8 cellular contexts compared by ENCODE assay signal in genomic region chr13:50594276-50594970, GRCh38.
DNase-seq lines count a peak whose midpoint lies in the region; ATAC-seq and TF ChIP-seq lines count a peak whose summit lies in the region.

No MANE protein-coding gene starts in this region.

- POLR2A ChIA-PET in Panc1 (lab: Charles Lee): no interaction called here

- H3K9ac ChIP-seq in mesendoderm (ENCODE audit: low read length): no peak overlapping the region

- TF ChIP-seq EP300 in esophagus muscularis mucosa (IDR thresholded peaks at IDR 0.05): no peak

- no peak overlapping the region for H4K5ac ChIP-seq in mesendoderm (ENCODE audit: low read length)

- H3K36me3 Mint-ChIP-seq in activated naive CD4-positive, alpha-beta T cell treated with anti-CD3 and anti-CD28 coated beads, Interleukin-2, amount 50 U/mL, for 24 hours: peaks cover 3% of the 10 kb centered on the region

- H3K4me3 ChIP-seq in Panc1 (ENCODE audit: low read depth in 2 of 2, low read length in 2 of 2): no peak overlapping the region
- no peak overlapping the region for H3K4me3 ChIP-seq in mucosa of descending colon
- H3K4me3 ChIP-seq in mesendoderm (ENCODE audit: low read length): no peak overlapping the region
- no peak overlapping the region for H3K4me3 ChIP-seq in esophagus muscularis mucosa

- no peak overlapping the region for H3K4ac ChIP-seq in mesendoderm (ENCODE audit: low read depth, low read length)

- no peak overlapping the region for H4K8ac ChIP-seq in mesendoderm (ENCODE audit: low read depth, low read length)

- CTCF ChIA-PET in Panc1 (lab: Charles Lee): no interaction called here

- H2BK15ac ChIP-seq in mesendoderm (replicated peaks; ENCODE audit: low read depth): no peak overlapping the region

- H3K36me3 ChIP-seq in Panc1 (ENCODE audit: control insufficient read depth, insufficient read depth, low read length) (no peaks in the 10 kb centered on the region), mucosa of descending colon (ENCODE audit: low read depth) (no peaks in the 10 kb centered on the region), mesendoderm (ENCODE audit: control insufficient read depth, insufficient read depth, low read length) (no peaks in the 10 kb centered on the region), esophagus muscularis mucosa (no peaks in the 10 kb centered on the region)

- no peak overlapping the region for H2AK5ac ChIP-seq in mesendoderm (ENCODE audit: low read length)

- H3K23ac ChIP-seq in mesendoderm (ENCODE audit: low read length): no peak overlapping the region

- intact Hi-C loops in Panc1 (cut with micrococcal nuclease; ENCODE audit: unreplicated experiment): no loop called here
- intact Hi-C loops in mucosa of descending colon (cut with DNase I, micrococcal nuclease): no loop called here
- intact Hi-C loops in esophagus muscularis mucosa (cut with DNase I): no loop called here

- no peaks in the 10 kb centered on the region for H3K79me1 ChIP-seq in mesendoderm (ENCODE audit: low read length)

- H3K4me1 ChIP-seq in Panc1 (ENCODE audit: control insufficient read depth, insufficient read depth, low read length): peaks cover 4% of the 10 kb centered on the region
- H3K4me1 ChIP-seq in mucosa of descending colon (ENCODE audit: low read depth): no peaks in the 10 kb centered on the region
- peaks cover 6% of the 10 kb centered on the region for H3K4me1 ChIP-seq in mesendoderm (ENCODE audit: control insufficient read depth, low read depth, low read length)
- H3K4me1 ChIP-seq in esophagus muscularis mucosa: peaks cover 7 to 30% (median 15%) of the 10 kb centered on the region in 4 donors

- no peaks in the 10 kb centered on the region for H3K27me3 Mint-ChIP-seq in activated naive CD4-positive, alpha-beta T cell treated with anti-CD3 and anti-CD28 coated beads, Interleukin-2, amount 50 U/mL, for 24 hours

- no CpG with 5 or more reads among the region's 10 CpGs for WGBS in mesendoderm (ENCODE audit: extremely low coverage, insufficient coverage, low lambda C conversion rate)
- WGBS in esophagus muscularis mucosa: 59% methylated on average over 9 of the region's 10 CpGs

- no peak for TF ChIP-seq POLR2A in esophagus muscularis mucosa (IDR thresholded peaks at IDR 0.05; ENCODE audit: low read depth)

- H3K9me3 Mint-ChIP-seq in activated naive CD4-positive, alpha-beta T cell treated with anti-CD3 and anti-CD28 coated beads, Interleukin-2, amount 50 U/mL, for 24 hours: no peaks in the 10 kb centered on the region

- H3K4me1 Mint-ChIP-seq in activated naive CD4-positive, alpha-beta T cell treated with anti-CD3 and anti-CD28 coated beads, Interleukin-2, amount 50 U/mL, for 24 hours: peaks cover 40% of the 10 kb centered on the region

- no peak overlapping the region for H3K27ac Mint-ChIP-seq in activated naive CD4-positive, alpha-beta T cell treated with anti-CD3 and anti-CD28 coated beads, Interleukin-2, amount 50 U/mL, for 24 hours

- H3K9me3 ChIP-seq in Panc1 (ENCODE audit: control insufficient read depth, insufficient read depth, low read depth, low read length): no peaks in the 10 kb centered on the region
- no peaks in the 10 kb centered on the region for H3K9me3 ChIP-seq in mucosa of descending colon
- no peaks in the 10 kb centered on the region for H3K9me3 ChIP-seq in esophagus muscularis mucosa

- H3K27ac ChIP-seq in Panc1 (ENCODE audit: low read length) (peak overlapping the region; percentile 44; the same call in 1 of the 2 replicates), mesendoderm (ENCODE audit: low read depth, low read length) (no peak overlapping the region), esophagus muscularis mucosa (replicated peaks in 1 of 4) (no peak overlapping the region)

- no peak overlapping the region for H3K18ac ChIP-seq in mesendoderm (ENCODE audit: low read length)

- no TSS peak for BruUV-seq in Panc1 (replicated peaks; lab: Mats Ljungman, UMichigan)

- no peak for TF ChIP-seq CTCF in Panc1 (IDR thresholded peaks at IDR 0.05)
- no peak for TF ChIP-seq CTCF in mucosa of descending colon (IDR thresholded peaks at IDR 0.05)
- TF ChIP-seq CTCF in esophagus muscularis mucosa (IDR thresholded peaks at IDR 0.05): no peak

- H3K4me2 ChIP-seq in mesendoderm (ENCODE audit: low read length): no peak overlapping the region

- DNase-seq in activated naive CD4-positive, alpha-beta T cell (lab: John Stamatoyannopoulos, UW): no peak
- DNase-seq in Panc1 (ENCODE audit: low read depth, low spot score): no peak
- DNase-seq in mucosa of descending colon: peak; percentile 14 to 74 (median 35)
- DNase-seq in central memory CD4-positive, alpha-beta T cell: no peak
- DNase-seq in mesendoderm: no peak
- no peak for DNase-seq in esophagus muscularis mucosa (ENCODE audit: extremely low spot score)

- no peak overlapping the region for H2BK5ac ChIP-seq in mesendoderm (ENCODE audit: low read length)

- ATAC-seq in HG03025 (IDR thresholded peaks at IDR 0.05; ENCODE audit: low FRiP score, unreplicated experiment) (peak; percentile 87), Panc1 (no peak), mucosa of descending colon (peak; percentile 70)

- in situ Hi-C loops in Panc1 (cut with HindIII; ENCODE audit: low pct_unique_long_range_greater_than_20kb, low sequenced_read_pairs): no loop called here

- H3K27me3 ChIP-seq in Panc1 (ENCODE audit: control insufficient read depth, insufficient read depth, low read length): no peaks in the 10 kb centered on the region
- no peaks in the 10 kb centered on the region for H3K27me3 ChIP-seq in mesendoderm (ENCODE audit: insufficient read depth, low read length, poor library complexity)
- no peaks in the 10 kb centered on the region for H3K27me3 ChIP-seq in esophagus muscularis mucosa

- H2BK120ac ChIP-seq in mesendoderm (ENCODE audit: low read depth, low read length): no peak overlapping the region

- H3K79me2 ChIP-seq in mesendoderm (ENCODE audit: control insufficient read depth, insufficient read depth, low read length): no peaks in the 10 kb centered on the region

- H3K4me3 Mint-ChIP-seq in activated naive CD4-positive, alpha-beta T cell treated with anti-CD3 and anti-CD28 coated beads, Interleukin-2, amount 50 U/mL, for 24 hours: peak overlapping the region; percentile 36

- no peak overlapping the region for H3K56ac ChIP-seq in mesendoderm (ENCODE audit: low read length)

Comparison
In these comparisons a context has a peak if more than half of its experiments do, and no peak if none do; other contexts are left out.
1. DNase-seq: peak in mucosa of descending colon (3 of 3); none in activated naive CD4-positive, alpha-beta T cell (0 of 4), Panc1 (single experiment), central memory CD4-positive, alpha-beta T cell (single experiment), mesendoderm (single experiment) and esophagus muscularis mucosa (single experiment).